18 cellular contexts compared by ENCODE assay signal in the genomic region with DNA sequence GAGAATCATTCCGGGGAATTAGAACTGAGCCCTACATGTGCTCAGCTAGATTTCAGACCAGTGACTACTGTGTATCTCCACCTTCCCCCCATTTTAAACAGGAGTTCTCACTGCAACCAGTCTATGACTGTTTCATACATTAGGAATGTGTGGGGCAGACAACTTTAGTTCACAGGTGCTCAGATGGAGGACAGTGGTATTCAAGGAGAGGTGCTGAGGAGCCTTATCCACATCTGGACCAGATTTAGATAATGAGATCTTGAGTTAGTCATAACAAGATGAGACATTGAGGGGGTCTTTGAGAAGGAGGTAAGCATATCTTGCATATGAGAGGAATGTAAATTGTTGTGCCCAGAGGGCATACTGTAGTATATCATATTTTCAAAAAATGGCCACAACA.
"Had no signal": no experiment of that assay in that cellular context is flagged by ENCODE, and none has a peak within 500 bp of the region (broad histone marks: within the 10 kb centered on the region; RNA-seq: fewer than 3 reads in every experiment).

No MANE protein-coding gene starts in this region.

- H3K4me2 ChIP-seq: hepatocyte had no signal

- H3K36me3 ChIP-seq: brain microvascular endothelial cell, gastroesophageal sphincter, left ventricle myocardium inferior, tibial artery had no signal

- ATAC-seq: effector memory CD8-positive, alpha-beta T cell; gastroesophageal sphincter; natural killer cell had no signal

- H3K27me3 ChIP-seq: brain microvascular endothelial cell, hepatocyte, tibial artery had no signal

- DNase-seq: activated CD4-positive, alpha-beta T cell treated with anti-CD3 and anti-CD28 coated beads, Interleukin-2, amount 10 ng/mL, durations not matched to agents 7 days and 5 days; activated CD8-positive, alpha-beta memory T cell treated with anti-CD3 and anti-CD28 coated beads for 24 hours; activated gamma-delta T cell treated with Interleukin-2 at 50 U/mL for 16 hours; activated naive CD8-positive, alpha-beta T cell treated with anti-CD3 and anti-CD28 coated beads, Interleukin-2, amount 10 ng/mL, durations not matched to agents 7 days and 5 days; brain microvascular endothelial cell; cerebellar nuclear complex; effector memory CD8-positive, alpha-beta T cell; islet precursor cell; left ventricle myocardium inferior; natural killer cell; posterior cingulate gyrus; stimulated activated CD4-positive, alpha-beta T cell treated with anti-CD3 and anti-CD28 coated beads, Interleukin-4, amount 100 ng/mL, for 24 hours; stimulated activated naive CD4-positive, alpha-beta T cell; tibial artery had no signal

- H2AFZ ChIP-seq: hepatocyte had no signal

- H3K9me3 ChIP-seq: gastroesophageal sphincter, left ventricle myocardium inferior, tibial artery had no signal

- H3K79me2 ChIP-seq: hepatocyte had no signal

- H3K27ac ChIP-seq: brain microvascular endothelial cell, epithelial cell of prostate, gastroesophageal sphincter, hepatocyte, left ventricle myocardium inferior, skin epidermis, tibial artery had no signal

- H3K4me3 ChIP-seq: gastroesophageal sphincter, hepatocyte, left ventricle myocardium inferior, skin epidermis, tibial artery had no signal

- H3K4me1 ChIP-seq: gastroesophageal sphincter, tibial artery had no signal
